Comparison of ENCODE assay signal across 33 cellular contexts in genomic region chr4:154707877-154708276, GRCh38. TPM values are rescaled to one million over a fixed set of nuclear protein-coding genes. Genes with fewer than 3 reads are reported as not detected.
DNase-seq lines count a peak whose midpoint lies in the region; ATAC-seq and TF ChIP-seq lines count a peak whose summit lies in the region.
"Had no signal": no experiment of that assay in that cellular context is flagged by ENCODE, and none has a peak within 500 bp of the region (broad histone marks: within the 10 kb centered on the region; RNA-seq: fewer than 3 reads in every experiment).

No MANE protein-coding gene starts in this region.

- TF ChIP-seq CTCF in Calu3 (IDR thresholded peaks at IDR 0.05; ENCODE audit: unreplicated experiment) (no peak), foreskin keratinocyte (conservative IDR thresholded peaks at IDR 0.05) (no peak), colonic mucosa (IDR thresholded peaks at IDR 0.05) (no peak)

- no peaks in the 10 kb centered on the region for H3K27me3 ChIP-seq in foreskin keratinocyte
- H3K27me3 ChIP-seq in colonic mucosa, result no peaks in the 10 kb centered on the region
- H3K27me3 ChIP-seq in HAP-1 (ENCODE audit: low read depth), result no peaks in the 10 kb centered on the region
- H3K27me3 ChIP-seq: adrenal gland, BLaER1, body of pancreas, hepatocyte, left lung, tibial nerve had no signal

- ATAC-seq in foreskin keratinocyte, result peak; percentile 99
- no peak for ATAC-seq in GM19035 (IDR thresholded peaks at IDR 0.05; ENCODE audit: unreplicated experiment)
- ATAC-seq: body of pancreas, GM23338, left lung, T-cell had no signal

- H3K36me3 ChIP-seq in colonic mucosa, result no peaks in the 10 kb centered on the region
- no peaks in the 10 kb centered on the region for H3K36me3 ChIP-seq in HAP-1 (replicated peaks)
- H3K36me3 ChIP-seq: adrenal gland, BLaER1, left lung, tibial nerve had no signal

- intact Hi-C loops in Calu3 (cut with micrococcal nuclease; ENCODE audit: unreplicated experiment), result no loop called here
- intact Hi-C loops in colonic mucosa (cut with DNase I), result no loop called here

- H3K36me3 Mint-ChIP-seq in Calu3 (ENCODE audit: insufficient read depth, unreplicated experiment), result no peaks in the 10 kb centered on the region
- H3K36me3 Mint-ChIP-seq: IgD-negative memory B cell, naive B cell, T-cell had no signal

- H3K4me3 ChIP-seq in colonic mucosa, result no peak overlapping the region
- H3K4me3 ChIP-seq in HAP-1, result no peak overlapping the region
- H3K4me3 ChIP-seq: adrenal gland, BLaER1, body of pancreas, GM23338, hepatocyte, left lung, PC-9, tibial nerve had no signal

- H3K9ac ChIP-seq in colonic mucosa (ENCODE audit: low read depth in 2 of 2, low read length in 2 of 2), result no peak overlapping the region
- H3K9ac ChIP-seq: BLaER1 had no signal

- peak; percentile 45 for DNase-seq in Calu3
- peak; percentile 1 to 40 for DNase-seq in SW 1271 (lab: John Stamatoyannopoulos, UW)
- peak; percentile 96 for DNase-seq in foreskin keratinocyte
- DNase-seq in putamen (ENCODE audit: low spot score), result peak; percentile 26
- no peak for DNase-seq in colonic mucosa
- no peak for DNase-seq in HAP-1 (ENCODE audit: low spot score in 2 of 2)
- no peak for DNase-seq in occipital lobe (lab: John Stamatoyannopoulos, UW)
- DNase-seq: activated CD4-positive, alpha-beta T cell treated with anti-CD3 and anti-CD28 coated beads, Interleukin-2, amount 50 U/mL, for 4 hours; activated naive CD4-positive, alpha-beta T cell treated with anti-CD3 and anti-CD28 coated beads for 36 hours; adrenal gland; body of pancreas; Caco-2; DND-41; erythroblast; left lung; naive B cell; NCI-H1048; NCI-H187; NCI-H2171 treated with DMSO at 0.1 percent for 48 hours; NCI-H524 treated with DMSO at 0.1 percent for 48 hours; NK-92 treated with Interleukin-12 subunit alpha and Interleukin-12 subunit beta, amount 100 ng/mL, for 24 hours; SIG-M5; stimulated activated naive CD4-positive, alpha-beta T cell treated with Interleukin-2 at 50 U/mL for 16 hours; T-cell had no signal

- H3K27ac ChIP-seq in foreskin keratinocyte, result peak overlapping the region; percentile 81
- no peak overlapping the region for H3K27ac ChIP-seq in colonic mucosa
- H3K27ac ChIP-seq: adrenal gland, BLaER1, body of pancreas, hepatocyte, left lung, tibial nerve had no signal

- H3K27ac Mint-ChIP-seq in Calu3 (ENCODE audit: unreplicated experiment), result peak overlapping the region; percentile 81
- H3K27ac Mint-ChIP-seq: activated naive CD4-positive, alpha-beta T cell treated with anti-CD3 and anti-CD28 coated beads for 36 hours; activated T-helper 1 cell treated with anti-CD3 and anti-CD28 coated beads, Interleukin-12 subunit alpha, Interleukin-12 subunit beta, Interleukin-2, Interleukin-4 antibody, amounts not matched to agents 30 ng/mL and 10 ng/mL and 1 ng/mL, durations not matched to agents 14 hours and 24 hours and 36 hours; GM23338; naive B cell; T-cell had no signal

- CTCF ChIA-PET in Calu3 (lab: Charles Lee), result interaction anchor here (1.2 to 1.6 kb wide), 4 partner anchors 11 to 36 kb away, joined by 3 to 7 read pairs (median 6); partner anchors contain the start of gene LRAT

- H3K4me1 Mint-ChIP-seq in Calu3 (ENCODE audit: low read depth, unreplicated experiment), result peaks cover 12% of the 10 kb centered on the region
- H3K4me1 Mint-ChIP-seq: IgD-negative memory B cell, naive B cell, T-cell had no signal

- H3K9me3 ChIP-seq in colonic mucosa (no peaks in the 10 kb centered on the region), HAP-1 (no peaks in the 10 kb centered on the region)
- H3K9me3 ChIP-seq: adrenal gland, BLaER1, body of pancreas, Caco-2, left lung, tibial nerve had no signal

- in situ Hi-C loops in HAP-1 (cut with MboI; ENCODE audit: low sequenced_read_pairs), result no loop called here

- H3K4me3 Mint-ChIP-seq in Calu3 (ENCODE audit: low read depth, unreplicated experiment), result no peak overlapping the region
- H3K4me3 Mint-ChIP-seq: activated naive CD4-positive, alpha-beta T cell treated with anti-CD3 and anti-CD28 coated beads for 36 hours; activated T-helper 1 cell treated with anti-CD3 and anti-CD28 coated beads, Interleukin-12 subunit alpha, Interleukin-12 subunit beta, Interleukin-2, Interleukin-4 antibody, amounts not matched to agents 30 ng/mL and 10 ng/mL and 1 ng/mL, durations not matched to agents 14 hours and 24 hours and 36 hours; GM23338; IgD-negative memory B cell; naive B cell; T-cell had no signal

- H3K9me3 Mint-ChIP-seq in Calu3 (ENCODE audit: low read depth, unreplicated experiment), result peaks cover 3% of the 10 kb centered on the region
- H3K9me3 Mint-ChIP-seq: activated naive CD4-positive, alpha-beta T cell treated with anti-CD3 and anti-CD28 coated beads for 36 hours; activated T-helper 1 cell treated with anti-CD3 and anti-CD28 coated beads, Interleukin-12 subunit alpha, Interleukin-12 subunit beta, Interleukin-2, Interleukin-4 antibody, amounts not matched to agents 30 ng/mL and 10 ng/mL and 1 ng/mL, durations not matched to agents 14 hours and 24 hours and 36 hours; GM23338; IgD-negative memory B cell had no signal

- no TSS peak for BruUV-seq in Calu3 (replicated peaks; lab: Mats Ljungman, UMichigan)

- H3K27me3 Mint-ChIP-seq in Calu3 (ENCODE audit: unreplicated experiment), result no peaks in the 10 kb centered on the region
- H3K27me3 Mint-ChIP-seq: IgD-negative memory B cell had no signal

- H3K4me1 ChIP-seq in foreskin keratinocyte, result peaks cover 15% of the 10 kb centered on the region
- no peaks in the 10 kb centered on the region for H3K4me1 ChIP-seq in colonic mucosa
- no peaks in the 10 kb centered on the region for H3K4me1 ChIP-seq in HAP-1
- H3K4me1 ChIP-seq: adrenal gland, BLaER1, body of pancreas, Caco-2, left lung, tibial nerve had no signal

RNA-seq across cellular contexts. Expression of gene LRAT, which starts 35.9 kb away (rescaled TPM):
- total RNA-seq in Calu3 (2022), result 5.7 and 7.0 TPM in 2 replicates
- 0.11 and 0.14 TPM in 2 replicates for total RNA-seq in foreskin keratinocyte
- 0.02 and 0.08 TPM in 2 replicates for polyA plus RNA-seq in foreskin keratinocyte
- under 1 TPM; 0.07 to 0.42 TPM for total RNA-seq in colonic mucosa
- total RNA-seq in occipital lobe, result 0.78 TPM
- total RNA-seq: activated naive CD4-positive, alpha-beta T cell treated with anti-CD3 and anti-CD28 coated beads for 36 hours; activated T-helper 1 cell treated with anti-CD3 and anti-CD28 coated beads, Interleukin-12 subunit alpha, Interleukin-12 subunit beta, Interleukin-2, Interleukin-4 antibody, amounts not matched to agents 30 ng/mL and 10 ng/mL and 1 ng/mL, durations not matched to agents 14 hours and 24 hours and 36 hours; fibroblast of villous mesenchyme; T-cell had no signal
- polyA plus RNA-seq: IgD-negative memory B cell had no signal

Comparison
In these comparisons a context has a peak if more than half of its experiments do, and no peak if none do; other contexts are left out.
1. DNase-seq: peak in Calu3 (single experiment), SW 1271 (2 of 2), foreskin keratinocyte (2 of 2) and putamen (single experiment); none in colonic mucosa (single experiment), HAP-1 (0 of 2) and occipital lobe (single experiment).